8 cellular contexts compared by ENCODE assay signal in the genomic region with DNA sequence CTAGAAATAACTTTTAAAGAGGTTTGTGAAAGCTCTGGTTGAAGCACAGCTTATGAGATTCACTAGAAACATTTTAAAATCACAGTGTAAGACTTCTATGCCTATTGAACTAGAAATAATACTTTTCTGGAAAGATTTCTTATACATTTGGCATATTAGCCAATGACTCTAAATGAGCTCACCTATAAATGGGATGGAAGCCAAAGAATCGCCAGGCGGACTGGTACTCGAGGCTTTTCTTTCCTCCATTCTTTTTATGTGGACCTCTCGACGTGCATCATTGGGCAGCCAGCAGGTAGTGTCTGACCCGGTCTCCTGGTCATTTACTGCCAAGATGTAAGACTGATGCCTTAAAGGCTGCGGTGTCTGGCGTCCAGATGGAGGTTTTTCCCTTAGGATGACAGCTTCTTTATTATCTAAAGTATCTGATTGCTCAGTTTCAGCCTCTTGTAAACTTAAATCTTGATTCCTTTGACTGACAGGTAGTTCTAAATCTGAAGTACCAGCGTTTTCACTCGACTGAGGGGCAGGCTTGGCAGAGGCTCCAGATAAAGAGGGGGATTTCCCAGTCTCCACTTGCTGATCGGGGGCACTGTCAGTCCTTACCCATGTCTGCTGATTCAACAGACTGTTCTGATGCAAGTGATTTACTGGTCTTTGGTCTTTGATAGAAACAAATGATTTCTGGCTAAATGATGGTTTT.
DNase-seq lines count a peak whose midpoint lies in the region; ATAC-seq, FAIRE-seq and TF ChIP-seq lines count a peak whose summit lies in the region.
"Not testable (repeated sequence)": the region's sequence is repeated elsewhere in the genome, so short reads cannot be mapped to it uniquely, and the experiment has no call there.

No MANE protein-coding gene starts in this region.

- not testable (repeated sequence) for H3K9me1 ChIP-seq in K562 (ENCODE audit: control insufficient read depth, insufficient read depth, low read length)

- not testable (repeated sequence) for H3K79me2 ChIP-seq in K562 (ENCODE audit: control insufficient read depth, insufficient read depth, low read length)

- not testable (repeated sequence) for ATAC-seq in CD4-positive, alpha-beta T cell (ENCODE audit: poor library complexity); RWPE2 (ENCODE audit: low read depth); K562; naive thymus-derived CD8-positive, alpha-beta T cell

- not testable (repeated sequence) for DNase-seq in CD4-positive, alpha-beta T cell; H54 (ENCODE audit: insufficient read length, low spot score); RWPE2 (ENCODE audit: low spot score); activated T-cell treated with anti-CD3 and anti-CD28 coated beads, Interleukin-2, amount 50 U/mL, for 24 hours; K562 (ENCODE audit: extremely low read depth in 1 of 4, low spot score in 3 of 4); naive thymus-derived CD8-positive, alpha-beta T cell
- peak; percentile 57 for DNase-seq in islet precursor cell

- CTCF ChIA-PET in CD4-positive, alpha-beta T cell (lab: Charles Lee), result not testable (repeated sequence)
- CTCF ChIA-PET in K562 (lab: Yijun Ruan, JAX; ENCODE audit: low intra/inter-chr PET ratio), result interaction anchor here (0.6 kb wide), 1 partner anchor 334 kb away, joined by 3 read pairs; no protein-coding TSS in a partner anchor

- H2AFZ ChIP-seq in K562 (ENCODE audit: low read depth, low read length), result not testable (repeated sequence)

- peaks cover 39% of the 10 kb centered on the region for H3K36me3 ChIP-seq in RWPE2 (ENCODE audit: low read depth)
- H3K36me3 ChIP-seq in K562 (ENCODE audit: control insufficient read depth, insufficient read depth, low read length), result peaks cover 27% of the 10 kb centered on the region; the same call in 2 of the 3 replicates
- peaks cover 0 to 12% (median 10%) of the 10 kb centered on the region in 5 donors for H3K36me3 ChIP-seq in subcutaneous abdominal adipose tissue (ENCODE audit: control insufficient read depth in 5 of 5, insufficient read depth in 5 of 5, low read length in 5 of 5)

- H3K27me3 Mint-ChIP-seq in CD4-positive, alpha-beta T cell; activated T-cell treated with anti-CD3 and anti-CD28 coated beads, Interleukin-2, amount 50 U/mL, for 24 hours; naive thymus-derived CD8-positive, alpha-beta T cell: not testable (repeated sequence)

- TF ChIP-seq RAD21 in K562 (CRISPR knock-in tag; conservative IDR thresholded peaks at IDR 0.05 in 1 of 2, IDR thresholded peaks at IDR 0.05 in 1 of 2), result not testable (repeated sequence)

- not testable (repeated sequence) for H3K4me3 ChIP-seq in RWPE2 (ENCODE audit: severe bottlenecking); K562; subcutaneous abdominal adipose tissue (ENCODE audit: low read depth in 1 of 5, low read length in 5 of 5)

- not testable (repeated sequence) for H3K4me3 Mint-ChIP-seq in CD4-positive, alpha-beta T cell; activated T-cell treated with anti-CD3 and anti-CD28 coated beads, Interleukin-2, amount 50 U/mL, for 24 hours; naive thymus-derived CD8-positive, alpha-beta T cell

- in situ Hi-C loops in K562 (cut with MboI), result not testable (repeated sequence)

- H3K9me3 ChIP-seq in CD4-positive, alpha-beta T cell (ENCODE audit: control insufficient read depth, low read length); RWPE2 (ENCODE audit: severe bottlenecking); K562 (replicated peaks; ENCODE audit: control insufficient read depth, insufficient read depth, low read depth, low read length); subcutaneous abdominal adipose tissue (ENCODE audit: control insufficient read depth in 5 of 5, low read length in 5 of 5): not testable (repeated sequence)

- not testable (repeated sequence) for H3K27ac ChIP-seq in CD4-positive, alpha-beta T cell (ENCODE audit: low read depth, low read length); K562 (ENCODE audit: extremely low read depth, low read depth, low read length)
- H3K27ac ChIP-seq in RWPE2 (ENCODE audit: poor library complexity, severe bottlenecking) (peak overlapping the region; percentile 3), subcutaneous abdominal adipose tissue (ENCODE audit: low read depth, low read length) (peak overlapping the region; percentile 76)

- FAIRE-seq in H54 (lab: Jason Lieb, UNC), result peak; percentile 87
- FAIRE-seq in K562 (lab: Jason Lieb, UNC), result peak; percentile 76

- peaks cover 24% of the 10 kb centered on the region for H3K36me3 Mint-ChIP-seq in CD4-positive, alpha-beta T cell (ENCODE audit: low read depth)
- not testable (repeated sequence) for H3K36me3 Mint-ChIP-seq in activated T-cell treated with anti-CD3 and anti-CD28 coated beads, Interleukin-2, amount 50 U/mL, for 24 hours (ENCODE audit: low read depth); naive thymus-derived CD8-positive, alpha-beta T cell

- H3K27me3 ChIP-seq in CD4-positive, alpha-beta T cell (ENCODE audit: control insufficient read depth, insufficient read depth, low read length); RWPE2 (ENCODE audit: insufficient read depth, poor library complexity, severe bottlenecking); K562 (ENCODE audit: control insufficient read depth in 2 of 2, insufficient read depth in 2 of 2, low read length in 2 of 2); subcutaneous abdominal adipose tissue (ENCODE audit: control insufficient read depth in 5 of 5, insufficient read depth in 4 of 5, low read length in 5 of 5): not testable (repeated sequence)

- POLR2A ChIA-PET in CD4-positive, alpha-beta T cell (lab: Charles Lee); K562 (lab: Yijun Ruan, JAX); naive thymus-derived CD8-positive, alpha-beta T cell (lab: Charles Lee): not testable (repeated sequence)

- intact Hi-C loops in CD4-positive, alpha-beta T cell (cut with DNase I, micrococcal nuclease), result loop anchor here (5.0 kb wide), 2 partner anchors 108 to 333 kb away; partner anchors contain the start of gene PRTFDC1 (in 1 of the 2)
- intact Hi-C loops in K562 (cut with micrococcal nuclease), result loop anchor here (5.0 kb wide), 1 partner anchor 463 kb away; no protein-coding TSS in a partner anchor

- not testable (repeated sequence) for H3K9ac ChIP-seq in K562 (ENCODE audit: insufficient read depth in 1 of 2, low read depth in 2 of 2, low read length in 2 of 2)
- peak overlapping the region in 3 of 5 donors; percentile 39 to 68 (median 64) for H3K9ac ChIP-seq in subcutaneous abdominal adipose tissue (ENCODE audit: low read length in 5 of 5)

- WGBS in K562 (ENCODE audit: insufficient coverage, low coverage, missing lambda C conversion rate), result 65% methylated on average over 10 of the region's 11 CpGs

- not testable (repeated sequence) for H3K9me3 Mint-ChIP-seq in CD4-positive, alpha-beta T cell; activated T-cell treated with anti-CD3 and anti-CD28 coated beads, Interleukin-2, amount 50 U/mL, for 24 hours; naive thymus-derived CD8-positive, alpha-beta T cell

- H3K4me2 ChIP-seq in K562 (ENCODE audit: insufficient read depth, low read length), result not testable (repeated sequence)

- H3K4me1 ChIP-seq in RWPE2 (ENCODE audit: insufficient read depth, poor library complexity, severe bottlenecking) (peaks cover 20% of the 10 kb centered on the region), subcutaneous abdominal adipose tissue (ENCODE audit: control insufficient read depth in 5 of 5, insufficient read depth in 5 of 5, low read length in 5 of 5) (peaks cover 0 to 21% (median 14%) of the 10 kb centered on the region in 5 donors)
- not testable (repeated sequence) for H3K4me1 ChIP-seq in K562 (replicated peaks in 1 of 2; ENCODE audit: control insufficient read depth in 2 of 2, insufficient read depth in 2 of 2, low read length in 2 of 2)

- not testable (repeated sequence) for BruUV-seq in K562 (replicated peaks; lab: Mats Ljungman, UMichigan)

- not testable (repeated sequence) for H4K20me1 ChIP-seq in K562 (replicated peaks; ENCODE audit: control insufficient read depth, insufficient read depth, low read length)

- not testable (repeated sequence) for TF ChIP-seq EP300 in K562 (IDR thresholded peaks at IDR 0.05; ENCODE audit: low read length)

- TF ChIP-seq CTCF in CD4-positive, alpha-beta T cell (IDR thresholded peaks at IDR 0.05); RWPE2 (IDR thresholded peaks at IDR 0.05; ENCODE audit: poor library complexity, severe bottlenecking); K562 (IDR thresholded peaks at IDR 0.05 in 2 of 3, conservative IDR thresholded peaks at IDR 0.05 in 1 of 3; ENCODE audit: insufficient read depth in 2 of 3, low read depth in 1 of 3, low read length in 3 of 3): not testable (repeated sequence)

- not testable (repeated sequence) for TF ChIP-seq POLR2A in H54 (IDR thresholded peaks at IDR 0.05; ENCODE audit: low read depth, low read length); K562 (conservative IDR thresholded peaks at IDR 0.05)

- H3K27ac Mint-ChIP-seq in CD4-positive, alpha-beta T cell, result peak overlapping the region; percentile 89
- peak overlapping the region; percentile 22 for H3K27ac Mint-ChIP-seq in activated T-cell treated with anti-CD3 and anti-CD28 coated beads, Interleukin-2, amount 50 U/mL, for 24 hours
- peak overlapping the region in 9 of 10 donors; percentile 17 to 93 (median 62) for H3K27ac Mint-ChIP-seq in naive thymus-derived CD8-positive, alpha-beta T cell

- H3K4me1 Mint-ChIP-seq in CD4-positive, alpha-beta T cell (ENCODE audit: low read depth), result peaks cover 58% of the 10 kb centered on the region
- peaks cover 56% of the 10 kb centered on the region for H3K4me1 Mint-ChIP-seq in activated T-cell treated with anti-CD3 and anti-CD28 coated beads, Interleukin-2, amount 50 U/mL, for 24 hours (ENCODE audit: low read depth)
- peaks cover 12 to 45% (median 34%) of the 10 kb centered on the region in 4 donors for H3K4me1 Mint-ChIP-seq in naive thymus-derived CD8-positive, alpha-beta T cell

Comparison
In these comparisons a context has a peak if more than half of its experiments do, and no peak if none do; other contexts are left out.
1. H3K27ac Mint-ChIP-seq: peak in every context shown above with its lines; median percentile 89 in CD4-positive, alpha-beta T cell; 62 in naive thymus-derived CD8-positive, alpha-beta T cell; 22 in activated T-cell treated with anti-CD3 and anti-CD28 coated beads, Interleukin-2, amount 50 U/mL, for 24 hours.